Comparison of ENCODE assay signal across 10 cellular contexts in the genomic region with DNA sequence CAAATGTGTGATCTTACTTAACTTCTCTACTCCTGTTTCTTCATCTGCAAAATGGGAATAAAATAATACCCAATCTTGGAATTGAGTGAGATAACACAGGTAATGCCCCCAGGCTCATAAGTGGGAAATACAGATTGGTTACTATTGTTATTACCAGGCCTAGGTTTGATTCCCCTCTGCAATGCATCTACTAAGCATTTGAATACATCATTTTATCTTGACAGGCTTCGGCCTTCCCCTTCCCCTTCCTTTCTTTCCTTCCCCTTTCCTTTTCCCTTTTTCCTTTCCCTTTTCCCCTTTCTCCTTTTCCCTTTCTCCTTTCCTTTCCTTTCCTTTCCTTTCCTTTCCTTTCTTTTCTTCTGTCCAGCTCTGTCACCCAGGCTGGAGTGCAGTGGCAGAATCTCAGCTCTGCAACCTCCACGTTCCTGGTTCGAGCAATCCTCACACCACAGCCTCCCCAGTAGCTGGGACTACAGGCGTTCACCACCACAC. TPM values are rescaled to one million over a fixed set of nuclear protein-coding genes. Genes with fewer than 3 reads are reported as not detected.
"Had no signal": no experiment of that assay in that cellular context is flagged by ENCODE, and none has a peak within 500 bp of the region (broad histone marks: within the 10 kb centered on the region; RNA-seq: fewer than 3 reads in every experiment).

No MANE protein-coding gene starts in this region.

- H2AFZ ChIP-seq: GM23248 had no signal

- H3K4me3 ChIP-seq: GM23248, HAP-1, K562 had no signal

- H3K36me3 ChIP-seq: HAP-1 had no signal

- FAIRE-seq: K562 had no signal

- H3K9ac ChIP-seq: GM23248 had no signal

- H3K27ac ChIP-seq: GM23248 had no signal

- DNase-seq: GM23248, GOT3, H7, IMR-90, KG1 had no signal

- ATAC-seq: HCT116, K562 had no signal

- H3K9me3 ChIP-seq: HAP-1 had no signal

RNA-seq across cellular contexts. Expression of a gene that starts 7.3 kb away (rescaled TPM):
- total RNA-seq: GM23248, H4, IMR-90 had no signal
- polyA plus RNA-seq: GM23248, IMR-90 had no signal

RNA-seq across cellular contexts. Expression of a gene that starts 11.4 kb away (rescaled TPM):
- total RNA-seq: GM23248, H4, H7, HT-29, IMR-90, K562 had no signal
- polyA plus RNA-seq: GM23248, IMR-90, K562 had no signal
